ENCODE assay signal across 28 cellular contexts in genomic region chr7:131970602-131971001, GRCh38.
DNase-seq lines count a peak whose midpoint lies in the region; ATAC-seq, FAIRE-seq and TF ChIP-seq lines count a peak whose summit lies in the region.
"Had no signal": no experiment of that assay in that cellular context is flagged by ENCODE, and none has a peak within 500 bp of the region (broad histone marks: within the 10 kb centered on the region; RNA-seq: fewer than 3 reads in every experiment).

No MANE protein-coding gene starts in this region.

- intact Hi-C loops in endothelial cell of umbilical vein (cut with micrococcal nuclease), result no loop called here

- no peaks in the 10 kb centered on the region for H4K20me1 ChIP-seq in BLaER1 treated with 17β-estradiol and CSF1 and Interleukin-3, amounts not matched to agents 10 nM and 100 nM
- no peaks in the 10 kb centered on the region for H4K20me1 ChIP-seq in endothelial cell of umbilical vein (replicated peaks; ENCODE audit: control insufficient read depth, extremely low read depth, insufficient read depth, low read length)

- peaks cover 5 to 25% (median 10%) of the 10 kb centered on the region in 10 experiments; a peak in 16 of 20 replicates for H3K4me1 ChIP-seq in BLaER1 treated with 17β-estradiol and CSF1 and Interleukin-3, amounts not matched to agents 10 nM and 100 nM
- H3K4me1 ChIP-seq in endothelial cell of umbilical vein (ENCODE audit: control insufficient read depth, extremely low read depth, insufficient read depth, low read length) (peaks cover 6% of the 10 kb centered on the region), upper lobe of left lung (no peaks in the 10 kb centered on the region)

- H3K9me3 ChIP-seq in BLaER1 treated with 17β-estradiol and CSF1 and Interleukin-3, amounts not matched to agents 10 nM and 100 nM (replicated peaks in 1 of 11), result 0 out of 22 replicates have a peak, but pooled peaks cover 0 to under 1% (median 0%) of the 10 kb centered on the region in 11 experiments
- no peaks in the 10 kb centered on the region for H3K9me3 ChIP-seq in endothelial cell of umbilical vein (replicated peaks; ENCODE audit: control insufficient read depth, insufficient read depth, low read length)
- H3K9me3 ChIP-seq in upper lobe of left lung, result no peaks in the 10 kb centered on the region
- peaks cover 3% of the 10 kb centered on the region for H3K9me3 ChIP-seq in T-helper 17 cell (ENCODE audit: control insufficient read depth, low read length, poor library complexity, severe bottlenecking)

- peak; percentile 83 for FAIRE-seq in endothelial cell of umbilical vein (lab: Jason Lieb, UNC)
- FAIRE-seq: A204.1, GM12891, GM19239, HTR-8/SVneo had no signal

- H3K9ac ChIP-seq in BLaER1 treated with 17β-estradiol and CSF1 and Interleukin-3, amounts not matched to agents 10 nM and 100 nM, result no peak overlapping the region
- no peak overlapping the region for H3K9ac ChIP-seq in endothelial cell of umbilical vein (replicated peaks; ENCODE audit: extremely low read depth, insufficient read depth, low read length)

- no peak for TF ChIP-seq CTCF in endothelial cell of umbilical vein (IDR thresholded peaks at IDR 0.05; ENCODE audit: extremely low read depth in 1 of 2, insufficient read depth in 1 of 2, low read depth in 1 of 2, low read length in 2 of 2)
- TF ChIP-seq CTCF in upper lobe of left lung (IDR thresholded peaks at IDR 0.05), result no peak

- TF ChIP-seq POLR2A in endothelial cell of umbilical vein (IDR thresholded peaks at IDR 0.05; ENCODE audit: low read depth, low read length) (no peak), upper lobe of left lung (IDR thresholded peaks at IDR 0.05) (no peak)

- H3K27me3 Mint-ChIP-seq in T-helper 17 cell, result peaks cover 5% of the 10 kb centered on the region

- no TSS peak for BruUV-seq in endothelial cell of umbilical vein (replicated peaks; lab: Mats Ljungman, UMichigan)

- H3K79me2 ChIP-seq in endothelial cell of umbilical vein (ENCODE audit: control insufficient read depth, insufficient read depth, low read length), result no peaks in the 10 kb centered on the region

- H3K27ac Mint-ChIP-seq in T-helper 17 cell, result no peak overlapping the region
- H3K27ac Mint-ChIP-seq: CD4-positive, alpha-beta memory T cell had no signal

- H3K4me3 ChIP-seq in BLaER1 treated with 17β-estradiol and CSF1 and Interleukin-3, amounts not matched to agents 10 nM and 100 nM, result no peak overlapping the region
- H3K4me3 ChIP-seq in endothelial cell of umbilical vein (replicated peaks in 1 of 3; ENCODE audit: insufficient read depth in 1 of 3, low read depth in 1 of 3, low read length in 3 of 3), result no peak overlapping the region
- H3K4me3 ChIP-seq in upper lobe of left lung, result no peak overlapping the region
- H3K4me3 ChIP-seq: PC-9 had no signal

- POLR2A ChIA-PET in endothelial cell of umbilical vein (lab: Charles Lee), result no interaction called here

- TF ChIP-seq EP300 in upper lobe of left lung (IDR thresholded peaks at IDR 0.05), result no peak

- no peak for ATAC-seq in upper lobe of left lung (ENCODE audit: low FRiP score in 2 of 2)
- ATAC-seq in T-helper 17 cell, result no peak
- ATAC-seq: HCT116, Right ventricle myocardium inferior had no signal

- H3K4me3 Mint-ChIP-seq in T-helper 17 cell, result no peak overlapping the region
- H3K4me3 Mint-ChIP-seq: CD4-positive, alpha-beta memory T cell had no signal

- peak overlapping the region; percentile 12 to 49 (median 31); a peak in 16 of 22 replicates for H3K4me2 ChIP-seq in BLaER1 treated with 17β-estradiol and CSF1 and Interleukin-3, amounts not matched to agents 10 nM and 100 nM
- H3K4me2 ChIP-seq in endothelial cell of umbilical vein (ENCODE audit: insufficient read depth, low read length), result no peak overlapping the region
- H3K4me2 ChIP-seq: PC-9 had no signal

- no peaks in the 10 kb centered on the region for H3K36me3 ChIP-seq in BLaER1 treated with 17β-estradiol and CSF1 and Interleukin-3, amounts not matched to agents 10 nM and 100 nM
- H3K36me3 ChIP-seq in endothelial cell of umbilical vein (ENCODE audit: control insufficient read depth in 2 of 2, extremely low read depth in 1 of 2, insufficient read depth in 2 of 2, low read length in 2 of 2) (no peaks in the 10 kb centered on the region), upper lobe of left lung (no peaks in the 10 kb centered on the region)

- H3K27me3 ChIP-seq in BLaER1 treated with 17β-estradiol and CSF1 and Interleukin-3, amounts not matched to agents 10 nM and 100 nM, result no peaks in the 10 kb centered on the region
- H3K27me3 ChIP-seq in endothelial cell of umbilical vein (ENCODE audit: control insufficient read depth in 2 of 2, insufficient read depth in 2 of 2, low read length in 2 of 2) (peaks cover 0 to 3% of the 10 kb centered on the region in 2 experiments), upper lobe of left lung (no peaks in the 10 kb centered on the region)

- 54 to 62% methylated on average over 4 of the region's 4 CpGs for WGBS in upper lobe of left lung, 2 donors

- no peaks in the 10 kb centered on the region for H3K4me1 Mint-ChIP-seq in T-helper 17 cell
- H3K4me1 Mint-ChIP-seq: CD4-positive, alpha-beta memory T cell had no signal

- CTCF ChIA-PET in endothelial cell of umbilical vein (lab: Charles Lee), result interaction anchor here (1.4 to 1.6 kb wide), 2 partner anchors 25 to 111 kb away, joined by 4 read pairs; no protein-coding TSS in a partner anchor

- dilution Hi-C loops in endothelial cell of umbilical vein (cut with MboI; ENCODE audit: extremely low pct_ligation_motif_present, low sequenced_read_pairs), result no loop called here

- DNase-seq in Kasumi-1 (lab: John Stamatoyannopoulos, UW) (peak; percentile 65 to 69), UCSD-AML1 (lab: John Stamatoyannopoulos, UW; ENCODE audit: unreplicated experiment) (peak; percentile 8), endothelial cell of umbilical vein (ENCODE audit: low read depth, low spot score) (peak; percentile 17), NCI-H2171 (lab: John Stamatoyannopoulos, UW) (no peak), upper lobe of left lung (no peak), T-helper 17 cell (no peak)
- DNase-seq: C1 segment of cervical spinal cord; CD4-positive, alpha-beta memory T cell; DMS 273 treated with DMSO at 0.1 percent for 48 hours; DMS79; EL; GDM1; KG1; NCI-H1048; NCI-H1417; NCI-H1694; NCI-H2029 treated with DMSO at 0.1 percent for 48 hours; NCI-H2227 treated with DMSO at 0.1 percent for 48 hours; NCI-H526 treated with DMSO at 0.1 percent for 48 hours; PC-9; T-helper 1 cell had no signal

- no peak overlapping the region for H2AFZ ChIP-seq in endothelial cell of umbilical vein (ENCODE audit: low read depth, low read length)
- H2AFZ ChIP-seq: PC-9 had no signal

- H3K27ac ChIP-seq in BLaER1 treated with 17β-estradiol and CSF1 and Interleukin-3, amounts not matched to agents 10 nM and 100 nM, result no peak overlapping the region
- H3K27ac ChIP-seq in endothelial cell of umbilical vein (ENCODE audit: insufficient read depth, low read depth, low read length) (no peak overlapping the region), upper lobe of left lung (no peak overlapping the region)
- H3K27ac ChIP-seq: PC-9 had no signal

- no peaks in the 10 kb centered on the region for H3K9me1 ChIP-seq in endothelial cell of umbilical vein (replicated peaks; ENCODE audit: control insufficient read depth, extremely low read depth, insufficient read depth, low read length)

- no peaks in the 10 kb centered on the region for H3K36me3 Mint-ChIP-seq in T-helper 17 cell (ENCODE audit: low read depth)
- H3K36me3 Mint-ChIP-seq: CD4-positive, alpha-beta memory T cell had no signal

TF ChIP-seq in endothelial cell of umbilical vein, 7 proteins besides CTCF, POLR2A, EP300 and RAD21:
- no peak for TF ChIP-seq MYC (IDR thresholded peaks at IDR 0.05; ENCODE audit: low read depth, low read length)
TF ChIP-seq in endothelial cell of umbilical vein: peak in this region for 0.

Comparison
In these comparisons a context has a peak if more than half of its experiments do, and no peak if none do; other contexts are left out.
1. DNase-seq: peak in Kasumi-1 (2 of 2), UCSD-AML1 (single experiment) and endothelial cell of umbilical vein (single experiment); none in NCI-H2171 (single experiment), upper lobe of left lung (0 of 2) and T-helper 17 cell (0 of 3).